In the genomic region with DNA sequence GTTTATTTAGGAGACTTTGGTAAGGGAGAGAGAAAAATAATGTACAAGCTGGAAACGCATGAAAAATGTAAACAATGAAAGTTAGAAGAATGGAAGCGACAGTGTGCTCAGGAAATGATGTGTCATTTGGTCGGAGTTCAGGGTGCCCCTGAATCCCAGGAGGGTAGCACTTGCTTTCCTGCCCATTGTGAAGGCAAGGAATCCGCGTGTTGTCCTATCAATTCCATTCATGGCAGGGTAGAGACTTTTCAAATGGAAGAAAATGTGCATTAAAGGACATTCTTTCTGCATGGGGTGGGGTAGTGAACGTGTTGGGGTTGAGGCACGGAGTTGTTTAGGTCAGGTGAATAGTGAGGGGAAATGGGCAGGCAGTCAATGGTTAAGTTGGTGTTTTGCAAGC, we compare ENCODE assay signal across 25 cellular contexts. TPM values are rescaled to one million over a fixed set of nuclear protein-coding genes. Genes with fewer than 3 reads are reported as not detected.
DNase-seq lines count a peak whose midpoint lies in the region; FAIRE-seq and TF ChIP-seq lines count a peak whose summit lies in the region.
"Had no signal": no experiment of that assay in that cellular context is flagged by ENCODE, and none has a peak within 500 bp of the region (broad histone marks: within the 10 kb centered on the region; RNA-seq: fewer than 3 reads in every experiment).

No MANE protein-coding gene starts in this region.

- peak overlapping the region; percentile 22 for H3K4me3 ChIP-seq in NT2/D1 (ENCODE audit: insufficient read length, low read depth)
- H3K4me3 ChIP-seq: K562 had no signal

- H3K4me3 Mint-ChIP-seq in glutamatergic neuron (ENCODE audit: unreplicated experiment) = peak overlapping the region; percentile 91
- peak overlapping the region; percentile 56 for H3K4me3 Mint-ChIP-seq in neural crest cell
- H3K4me3 Mint-ChIP-seq: activated CD4-positive, alpha-beta memory T cell treated with anti-CD3 and anti-CD28 coated beads for 36 hours; naive thymus-derived CD8-positive, alpha-beta T cell; T-helper 1 cell treated with Interleukin-12 subunit alpha and Interleukin-12 subunit beta and Interleukin-4 antibody, amounts not matched to agents 30 μg/mL and 1 μg/mL, for 36 hours had no signal

- H3K4me1 ChIP-seq in ES-I3 (ENCODE audit: insufficient read depth, low read length) = peaks cover 4% of the 10 kb centered on the region
- H3K4me1 ChIP-seq in NT2/D1 (ENCODE audit: insufficient read depth, insufficient read length) = peaks cover 2% of the 10 kb centered on the region

- H3K9me3 ChIP-seq in ES-I3 (ENCODE audit: control insufficient read depth, insufficient read depth, low read length) = no peaks in the 10 kb centered on the region
- no peaks in the 10 kb centered on the region for H3K9me3 ChIP-seq in NT2/D1 (ENCODE audit: insufficient read depth, low read length)
- H3K9me3 ChIP-seq: HAP-1, lower lobe of right lung, tibial nerve had no signal

- peaks cover 11% of the 10 kb centered on the region for H3K27me3 Mint-ChIP-seq in glutamatergic neuron (ENCODE audit: unreplicated experiment)
- peaks cover 6% of the 10 kb centered on the region for H3K27me3 Mint-ChIP-seq in neural crest cell (ENCODE audit: low read depth)
- H3K27me3 Mint-ChIP-seq: activated CD4-positive, alpha-beta memory T cell treated with anti-CD3 and anti-CD28 coated beads for 36 hours; naive thymus-derived CD8-positive, alpha-beta T cell had no signal

- no peak for FAIRE-seq in HTR-8/SVneo (lab: Jason Lieb, UNC)
- FAIRE-seq: colon, frontal cortex, K562 had no signal

- H3K36me3 Mint-ChIP-seq in glutamatergic neuron (ENCODE audit: unreplicated experiment) = no peaks in the 10 kb centered on the region
- H3K36me3 Mint-ChIP-seq in neural crest cell (ENCODE audit: low read depth) = no peaks in the 10 kb centered on the region

- H3K27ac Mint-ChIP-seq in glutamatergic neuron (ENCODE audit: unreplicated experiment) = peak overlapping the region; percentile 100
- H3K27ac Mint-ChIP-seq in neural crest cell (ENCODE audit: unreplicated experiment) = no peak overlapping the region
- H3K27ac Mint-ChIP-seq: activated CD4-positive, alpha-beta memory T cell treated with anti-CD3 and anti-CD28 coated beads for 36 hours; naive thymus-derived CD8-positive, alpha-beta T cell; T-helper 1 cell treated with Interleukin-12 subunit alpha and Interleukin-12 subunit beta and Interleukin-4 antibody, amounts not matched to agents 30 μg/mL and 1 μg/mL, for 36 hours had no signal

- DNase-seq in NT2/D1 (ENCODE audit: low read depth, low spot score) (no peak), glutamatergic neuron (no peak), neural crest cell (ENCODE audit: low read depth, low spot score) (no peak), DMS53 (lab: John Stamatoyannopoulos, UW) (no peak), HTR-8/SVneo (ENCODE audit: insufficient read length, low spot score) (no peak), H4 (ENCODE audit: low spot score) (no peak), SKM-1 treated with dmso at 0.1 percent for 144 hours (lab: John Stamatoyannopoulos, UW; ENCODE audit: unreplicated experiment) (no peak)
- DNase-seq: ACHN; activated CD4-positive, alpha-beta memory T cell treated with anti-CD3 and anti-CD28 coated beads for 36 hours; activated naive CD4-positive, alpha-beta T cell treated with anti-CD3 and anti-CD28 coated beads, Interleukin-2, amount 50 U/mL, for 16 hours; DMS 273 treated with DMSO at 0.1 percent for 48 hours; lower lobe of right lung; naive thymus-derived CD8-positive, alpha-beta T cell; NCI-H2029 treated with DMSO at 0.1 percent for 48 hours; OCI-M1; SHP77 treated with DMSO at 0.1 percent for 48 hours; stimulated activated CD4-positive, alpha-beta T cell treated with anti-CD3 and anti-CD28 coated beads, Interleukin-12 subunit alpha, Interleukin-12 subunit beta, amount 100 ng/mL, for 4 hours; WERI-Rb-1 had no signal

- H3K36me3 ChIP-seq in ES-I3 (ENCODE audit: insufficient read depth, low read length) (no peaks in the 10 kb centered on the region), NT2/D1 (ENCODE audit: insufficient read depth, insufficient read length, low read length) (no peaks in the 10 kb centered on the region)
- H3K36me3 ChIP-seq: HAP-1, tibial nerve, WERI-Rb-1 had no signal

- TF ChIP-seq CTCF in glutamatergic neuron (IDR thresholded peaks at IDR 0.05; ENCODE audit: partially characterized antibody, unreplicated experiment) = no peak
- TF ChIP-seq CTCF in neural crest cell (conservative IDR thresholded peaks at IDR 0.05) = no peak

- peaks cover 8% of the 10 kb centered on the region for H3K9me3 Mint-ChIP-seq in glutamatergic neuron (ENCODE audit: unreplicated experiment)
- no peaks in the 10 kb centered on the region for H3K9me3 Mint-ChIP-seq in neural crest cell
- H3K9me3 Mint-ChIP-seq: activated CD4-positive, alpha-beta memory T cell treated with anti-CD3 and anti-CD28 coated beads for 36 hours; T-helper 1 cell treated with Interleukin-12 subunit alpha and Interleukin-12 subunit beta and Interleukin-4 antibody, amounts not matched to agents 30 μg/mL and 1 μg/mL, for 36 hours had no signal

- no peaks in the 10 kb centered on the region for H3K27me3 ChIP-seq in NT2/D1 (ENCODE audit: insufficient read depth, insufficient read length)
- H3K27me3 ChIP-seq: tibial nerve had no signal

- H3K4me1 Mint-ChIP-seq in glutamatergic neuron (ENCODE audit: low read depth, unreplicated experiment) (peaks cover 38% of the 10 kb centered on the region), neural crest cell (peaks cover 50% of the 10 kb centered on the region)

- H3K9ac ChIP-seq in ES-I3 (ENCODE audit: low read depth, low read length) (peak overlapping the region; percentile 85), NT2/D1 (ENCODE audit: insufficient read length, low read depth) (peak overlapping the region; percentile 3)

RNA-seq across cellular contexts. Expression of a gene that starts 33.7 kb away (rescaled TPM):
- total RNA-seq in glutamatergic neuron (ENCODE audit: unreplicated experiment) = 13.2 TPM
- total RNA-seq in neural crest cell = 5.3 and 6.4 TPM in 2 replicates
- 5.4 and 6.8 TPM in 2 replicates for total RNA-seq in H4 (2014; rRNA removed; shearing (Covaris generic))
